Comparison of ENCODE assay signal across 8 cellular contexts in the genomic region with DNA sequence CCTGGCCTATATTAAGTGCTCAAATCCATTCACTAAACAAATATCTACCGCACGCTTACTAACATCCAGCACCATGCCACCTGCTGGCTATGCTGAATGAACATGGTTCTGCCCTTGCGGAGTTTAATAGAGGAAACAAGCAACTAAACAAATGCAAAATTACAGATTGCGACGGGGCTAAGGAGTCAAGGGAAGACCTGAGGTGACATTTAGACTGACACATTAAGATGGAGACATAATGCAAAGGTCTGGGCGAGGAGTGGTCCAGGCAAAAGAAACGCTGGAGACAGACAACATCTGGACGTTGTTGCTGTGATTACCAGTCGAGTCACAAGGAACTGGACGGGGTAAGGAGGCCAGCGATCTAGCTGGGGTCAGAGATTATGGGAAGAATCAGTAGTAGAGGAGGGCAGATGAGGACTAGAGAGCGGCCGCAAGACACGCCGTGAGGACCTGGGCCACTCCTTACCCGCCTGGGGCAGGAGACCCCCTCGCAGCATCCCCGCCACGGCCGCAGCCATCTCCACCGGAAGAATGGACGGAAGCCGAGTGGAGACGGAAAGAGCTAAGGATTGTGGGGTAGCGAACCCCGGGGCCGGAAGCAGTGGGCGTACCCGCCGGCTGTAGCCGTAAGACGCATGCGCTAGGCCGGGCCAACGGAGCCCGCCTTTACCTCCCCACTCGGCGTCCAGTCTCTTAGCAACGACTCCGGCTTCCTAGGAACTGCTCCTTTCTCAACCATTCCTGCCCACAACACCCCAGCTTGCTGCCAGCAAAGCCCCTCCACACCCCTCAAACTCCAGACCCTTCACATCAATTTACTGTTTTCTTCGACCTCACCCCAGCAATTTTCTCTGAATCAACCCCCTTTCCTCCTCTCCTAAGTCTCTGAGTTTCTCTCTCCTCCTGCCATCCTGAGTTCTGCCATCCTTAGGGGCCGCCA. TPM values are rescaled to one million over a fixed set of nuclear protein-coding genes. Genes with fewer than 3 reads are reported as not detected.
DNase-seq lines count a peak whose midpoint lies in the region; ATAC-seq, FAIRE-seq and TF ChIP-seq lines count a peak whose summit lies in the region.

A gene with protein sequence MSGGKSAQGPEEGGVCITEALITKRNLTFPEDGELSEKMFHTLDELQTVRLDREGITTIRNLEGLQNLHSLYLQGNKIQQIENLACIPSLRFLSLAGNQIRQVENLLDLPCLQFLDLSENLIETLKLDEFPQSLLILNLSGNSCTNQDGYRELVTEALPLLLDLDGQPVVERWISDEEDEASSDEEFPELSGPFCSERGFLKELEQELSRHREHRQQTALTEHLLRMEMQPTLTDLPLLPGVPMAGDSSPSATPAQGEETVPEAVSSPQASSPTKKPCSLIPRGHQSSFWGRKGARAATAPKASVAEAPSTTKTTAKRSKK (plus strand): TSS at position 680 of the 943 bp plus-strand sequence. CDS start 320 bp downstream, outside the sequence.
TSS of gene MRPL10 (minus strand) at position 551 of the 943 bp plus-strand sequence. CDS start at position 521, 30 bp downstream.

- TF ChIP-seq CTCF in left ventricle myocardium inferior (IDR thresholded peaks at IDR 0.05; ENCODE audit: borderline replicate concordance) (no peak), progenitor cell of endocrine pancreas (IDR thresholded peaks at IDR 0.05; ENCODE audit: unreplicated experiment) (peak; percentile 57)

- peak within 1 kb of the TSS; percentile 85 for H3K27ac Mint-ChIP-seq in progenitor cell of endocrine pancreas

- H3K4me3 ChIP-seq in left ventricle myocardium inferior (peak within 1 kb of the TSS; percentile 86), urinary bladder (ENCODE audit: low read depth, low read length) (peak within 1 kb of the TSS; percentile 51)

- FAIRE-seq in GM12892 (lab: Jason Lieb, UNC) = peak; percentile 97

- TF ChIP-seq POLR2A in GM12892 (IDR thresholded peaks at IDR 0.05; ENCODE audit: low read depth, low read length) = peak; percentile 98

- no peaks in the 10 kb centered on the region for H3K27me3 ChIP-seq in left ventricle myocardium inferior (ENCODE audit: low read depth)

- peaks cover 2% of the 10 kb centered on the region for H3K36me3 Mint-ChIP-seq in progenitor cell of endocrine pancreas (ENCODE audit: insufficient read depth)

- peak within 1 kb of the TSS; percentile 88 for H3K4me3 Mint-ChIP-seq in progenitor cell of endocrine pancreas (ENCODE audit: low read depth)

- H3K4me1 ChIP-seq in left ventricle myocardium inferior (peaks cover 50% of the 10 kb centered on the region), urinary bladder (ENCODE audit: insufficient read depth) (no peaks in the 10 kb centered on the region)

- no peaks in the 10 kb centered on the region for H3K27me3 Mint-ChIP-seq in progenitor cell of endocrine pancreas

- ATAC-seq in HG02840 (IDR thresholded peaks at IDR 0.05; ENCODE audit: low FRiP score, unreplicated experiment) = peak; percentile 89

- intact Hi-C loops in left ventricle myocardium inferior (cut with micrococcal nuclease) = no loop called here

- H3K9me3 Mint-ChIP-seq in progenitor cell of endocrine pancreas (ENCODE audit: low read depth) = no peaks in the 10 kb centered on the region

- peak; percentile 99 for DNase-seq in GM12892 (ENCODE audit: insufficient read length)
- peak; percentile 77 for DNase-seq in NCI-H1436 treated with DMSO at 0.1 percent for 48 hours (lab: John Stamatoyannopoulos, UW)
- DNase-seq in T follicular helper cell (ENCODE audit: low read depth) = peak; percentile 86
- DNase-seq in amniotic epithelial cell (ENCODE audit: low read depth) = peak; percentile 88
- DNase-seq in left ventricle myocardium inferior = peak; percentile 93
- DNase-seq in progenitor cell of endocrine pancreas (ENCODE audit: low spot score, unreplicated experiment) = peak; percentile 85

- peaks cover 17% of the 10 kb centered on the region for H3K4me1 Mint-ChIP-seq in progenitor cell of endocrine pancreas (ENCODE audit: low read depth)

- WGBS in urinary bladder = under 1% methylated on average over 42 of the region's 42 CpGs

- H3K36me3 ChIP-seq in left ventricle myocardium inferior (peaks cover 36% of the 10 kb centered on the region), urinary bladder (ENCODE audit: insufficient read depth) (peaks cover 8% of the 10 kb centered on the region)

- H3K27ac ChIP-seq in left ventricle myocardium inferior (replicated peaks) (peak within 1 kb of the TSS; percentile 84), urinary bladder (ENCODE audit: low read depth) (peak within 1 kb of the TSS; percentile 43)

- no peaks in the 10 kb centered on the region for H3K9me3 ChIP-seq in left ventricle myocardium inferior (replicated peaks)

RNA-seq across cellular contexts. Expression of the first gene that starts in this region (rescaled TPM):
- 0.42 TPM for polyA plus RNA-seq in GM12892 (2012; ENCODE audit: missing spikeins)
- total RNA-seq in left ventricle myocardium inferior (0.63 TPM), progenitor cell of endocrine pancreas (1.3 and 1.7 TPM in 2 replicates), urinary bladder (not detected)
- 0.30 TPM for polyA plus RNA-seq in urinary bladder

RNA-seq across cellular contexts. Expression of gene MRPL10, which starts in this region (rescaled TPM):
- 29.7 TPM for polyA plus RNA-seq in GM12892 (2012; ENCODE audit: missing spikeins)
- total RNA-seq in left ventricle myocardium inferior (60.5 TPM), progenitor cell of endocrine pancreas (41.1 and 44.1 TPM in 2 replicates), urinary bladder (8.5 TPM)
- polyA plus RNA-seq in urinary bladder = 80.9 TPM

Comparison
In these comparisons a context has a peak if more than half of its experiments do, and no peak if none do; other contexts are left out.
1. Peak in every context shown above with its lines: DNase-seq, ATAC-seq, H3K4me3 ChIP-seq and H3K27ac ChIP-seq.